Comparison of ENCODE assay signal across 16 cellular contexts in the genomic region with DNA sequence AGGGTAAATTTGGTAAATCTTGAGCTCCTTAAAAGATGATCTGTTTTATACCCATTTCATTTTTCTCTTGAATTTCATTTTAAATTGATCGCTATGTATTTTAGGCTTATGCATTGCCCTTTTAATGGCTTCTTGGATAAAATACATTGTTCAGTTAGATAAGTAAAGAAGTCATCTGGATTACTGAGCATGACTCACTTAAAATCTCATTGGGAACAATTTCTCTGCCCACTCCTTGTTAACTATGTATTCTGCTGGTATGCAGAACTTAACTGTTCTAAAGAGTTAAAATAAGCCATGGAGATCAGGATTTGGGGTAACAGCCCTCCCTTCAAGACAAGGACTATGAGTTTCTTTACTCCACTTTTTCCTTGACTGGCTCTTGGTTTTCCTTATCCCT.
DNase-seq lines count a peak whose midpoint lies in the region; ATAC-seq and TF ChIP-seq lines count a peak whose summit lies in the region.
"Had no signal": no experiment of that assay in that cellular context is flagged by ENCODE, and none has a peak within 500 bp of the region (broad histone marks: within the 10 kb centered on the region; RNA-seq: fewer than 3 reads in every experiment).

No MANE protein-coding gene starts in this region.

- no peak overlapping the region for H3K23ac ChIP-seq in mesenchymal stem cell (ENCODE audit: low read length in 2 of 2)

- H3K36me3 ChIP-seq in RWPE2 (ENCODE audit: low read depth) (0 out of 2 replicates have a peak, but pooled peaks cover 3% of the 10 kb centered on the region), mesenchymal stem cell (ENCODE audit: control insufficient read depth in 1 of 2, insufficient read depth in 2 of 2, low read depth in 1 of 2, low read length in 2 of 2) (peaks cover 0 to 4% of the 10 kb centered on the region in 2 experiments)

- H3K4ac ChIP-seq in mesenchymal stem cell (ENCODE audit: low read depth in 1 of 2, low read length in 2 of 2): no peak overlapping the region

- no peak overlapping the region for H2AK5ac ChIP-seq in mesenchymal stem cell (ENCODE audit: low read length, severe bottlenecking)

- no peak overlapping the region for H4K8ac ChIP-seq in mesenchymal stem cell (ENCODE audit: low read length)

- H3K4me3 ChIP-seq in RWPE2 (ENCODE audit: severe bottlenecking) (no peak overlapping the region), cardiac fibroblast (replicated peaks in 1 of 2; ENCODE audit: low read depth in 2 of 2, low read length in 2 of 2) (no peak overlapping the region), mesenchymal stem cell (ENCODE audit: insufficient read depth in 1 of 2, low read depth in 1 of 2, low read length in 2 of 2) (no peak overlapping the region)

- H3K79me1 ChIP-seq in mesenchymal stem cell (replicated peaks; ENCODE audit: low read length, poor library complexity, severe bottlenecking): peaks cover 24% of the 10 kb centered on the region

- no peak overlapping the region for H2BK5ac ChIP-seq in mesenchymal stem cell (ENCODE audit: low read depth, low read length, poor library complexity, severe bottlenecking)

- peak; percentile 45 for DNase-seq in EH (ENCODE audit: low read depth)
- DNase-seq in RWPE2 (ENCODE audit: low spot score): no peak
- peak; percentile 26 to 44 for DNase-seq in cardiac fibroblast (ENCODE audit: low read depth in 2 of 2)
- DNase-seq in mesenchymal stem cell: peak; percentile 31
- no peak for DNase-seq in COLO668 (lab: John Stamatoyannopoulos, UW; ENCODE audit: unreplicated experiment)
- no peak for DNase-seq in Ammon's horn (ENCODE audit: low spot score)
- DNase-seq: Kasumi-1, NCI-H2029, NCI-H2171 treated with DMSO at 0.1 percent for 48 hours, NCI-H774, SHP77 had no signal

- H3K14ac ChIP-seq in mesenchymal stem cell (ENCODE audit: low read length in 2 of 2): no peak overlapping the region

- H2BK120ac ChIP-seq in mesenchymal stem cell (ENCODE audit: low read depth, low read length): no peak overlapping the region

- no peak overlapping the region for H2BK12ac ChIP-seq in mesenchymal stem cell (ENCODE audit: low read length in 2 of 2)

- ATAC-seq in RWPE2 (ENCODE audit: low read depth): 0 out of 3 replicates have a peak, but pooled peaks have one; percentile 23
- ATAC-seq in HG03571 (IDR thresholded peaks at IDR 0.05; ENCODE audit: unreplicated experiment): no peak
- ATAC-seq in HG03135 (IDR thresholded peaks at IDR 0.05; ENCODE audit: unreplicated experiment): no peak
- ATAC-seq: HCT116, HepG2, Panc1 had no signal

- H3K4me1 ChIP-seq in RWPE2 (ENCODE audit: insufficient read depth, poor library complexity, severe bottlenecking): no peaks in the 10 kb centered on the region
- H3K4me1 ChIP-seq in mesenchymal stem cell (ENCODE audit: control insufficient read depth, insufficient read depth, low read depth, low read length): peaks cover 12% of the 10 kb centered on the region

- H3K27ac ChIP-seq in RWPE2 (ENCODE audit: poor library complexity, severe bottlenecking) (no peak overlapping the region), mesenchymal stem cell (ENCODE audit: low read length, poor library complexity, severe bottlenecking) (no peak overlapping the region)

- no peak for TF ChIP-seq CTCF in RWPE2 (IDR thresholded peaks at IDR 0.05; ENCODE audit: poor library complexity, severe bottlenecking)
- no peak for TF ChIP-seq CTCF in cardiac fibroblast (IDR thresholded peaks at IDR 0.05; ENCODE audit: low read depth, low read length)

- H2BK15ac ChIP-seq in mesenchymal stem cell (ENCODE audit: low read depth, poor library complexity, severe bottlenecking): no peak overlapping the region

- H3K9me3 ChIP-seq in RWPE2 (ENCODE audit: severe bottlenecking) (no peaks in the 10 kb centered on the region), mesenchymal stem cell (ENCODE audit: control insufficient read depth, low read length) (no peaks in the 10 kb centered on the region)

- H3K27me3 ChIP-seq in RWPE2 (ENCODE audit: insufficient read depth, poor library complexity, severe bottlenecking) (no peaks in the 10 kb centered on the region), mesenchymal stem cell (ENCODE audit: control insufficient read depth in 1 of 2, insufficient read depth in 1 of 2, low read length in 2 of 2) (no peaks in the 10 kb centered on the region)

- H3K4me2 ChIP-seq in mesenchymal stem cell (ENCODE audit: low read length, poor library complexity, severe bottlenecking): no peak overlapping the region

- no peak overlapping the region for H4K91ac ChIP-seq in mesenchymal stem cell (ENCODE audit: low read length)

- WGBS in mesenchymal stem cell: 100% methylated on average over 1 of the region's 1 CpG

- H2AFZ ChIP-seq in mesenchymal stem cell (ENCODE audit: low read depth, low read length): no peak overlapping the region

- H3K18ac ChIP-seq in mesenchymal stem cell (ENCODE audit: low read depth in 1 of 2, low read length in 2 of 2): no peak overlapping the region

- H3K9ac ChIP-seq in mesenchymal stem cell (ENCODE audit: low read length): no peak overlapping the region

Comparison
In these comparisons a context has a peak if more than half of its experiments do, and no peak if none do; other contexts are left out.
1. DNase-seq: peak in EH (single experiment), cardiac fibroblast (2 of 2) and mesenchymal stem cell (single experiment); none in RWPE2 (single experiment), COLO668 (single experiment) and Ammon's horn (single experiment).